In genomic region chr3:46926871-46927717, GRCh38 we compare ENCODE assay signal across 9 cellular contexts. TPM values are rescaled to one million over a fixed set of nuclear protein-coding genes. Genes with fewer than 3 reads are reported as not detected.
DNase-seq lines count a peak whose midpoint lies in the region; ATAC-seq and TF ChIP-seq lines count a peak whose summit lies in the region.
"Had no signal": no experiment of that assay in that cellular context is flagged by ENCODE, and none has a peak within 500 bp of the region (broad histone marks: within the 10 kb centered on the region; RNA-seq: fewer than 3 reads in every experiment).

No MANE protein-coding gene starts in this region.

- peaks cover 70% of the 10 kb centered on the region for H3K79me2 ChIP-seq in Loucy (ENCODE audit: insufficient read depth, low read length)

- no peaks in the 10 kb centered on the region; the same call in 1 of the 2 replicates for H3K9me3 ChIP-seq in Loucy (ENCODE audit: insufficient read depth, low read depth, low read length)
- H3K9me3 ChIP-seq in effector memory CD4-positive, alpha-beta T cell (ENCODE audit: control insufficient read depth, low read length): no peaks in the 10 kb centered on the region
- peaks cover 0 to 9% (median 0%) of the 10 kb centered on the region in 8 donors for H3K9me3 ChIP-seq in spleen

- H3K36me3 ChIP-seq in Loucy (ENCODE audit: insufficient read depth, low read length) (peaks cover 51% of the 10 kb centered on the region), spleen (peaks cover under 1 to 47% (median 36%) of the 10 kb centered on the region in 6 donors)
- H3K36me3 ChIP-seq in effector memory CD4-positive, alpha-beta T cell (ENCODE audit: control insufficient read depth, insufficient read depth, low read length): peaks cover 41% of the 10 kb centered on the region

- H3K27ac ChIP-seq in effector memory CD4-positive, alpha-beta T cell (ENCODE audit: insufficient read depth, low read length, poor library complexity, severe bottlenecking): peak overlapping the region; percentile 11
- peak overlapping the region; percentile 59 to 89 (median 84) for H3K27ac ChIP-seq in spleen

- peaks cover 5% of the 10 kb centered on the region for H4K20me1 ChIP-seq in Loucy (ENCODE audit: insufficient read depth, low read length, poor library complexity, severe bottlenecking)

- 25 to 38% (median 28%) methylated on average over 15 of the region's 15 CpGs for WGBS in spleen, 5 donors

- DNase-seq in effector memory CD4-positive, alpha-beta T cell: no peak
- DNase-seq in spleen: peak; percentile 87
- DNase-seq in NK-92 treated with Interleukin-12 subunit alpha and Interleukin-12 subunit beta, amount 100 ng/mL, for 24 hours (lab: John Stamatoyannopoulos, UW): no peak
- DNase-seq in stimulated activated CD4-positive, alpha-beta T cell treated with anti-CD3 and anti-CD28 coated beads, Interleukin-4, amount 100 ng/mL, for 24 hours: no peak
- DNase-seq in epidermal melanocyte (ENCODE audit: insufficient read length, low spot score): no peak

- H3K4me2 ChIP-seq in Loucy (ENCODE audit: low read depth, low read length, poor library complexity, severe bottlenecking): peak overlapping the region; percentile 71

- H3F3A ChIP-seq in Loucy (ENCODE audit: low read depth): peaks cover 22% of the 10 kb centered on the region

- ATAC-seq in GM18499 (IDR thresholded peaks at IDR 0.05; ENCODE audit: insufficient read depth, unreplicated experiment) (peak; percentile 31), GM21576 (IDR thresholded peaks at IDR 0.05; ENCODE audit: unreplicated experiment) (peak; percentile 45)

- peaks cover 76% of the 10 kb centered on the region for H3K4me1 ChIP-seq in Loucy (ENCODE audit: insufficient read depth, low read length, poor library complexity, severe bottlenecking)
- peaks cover 34% of the 10 kb centered on the region for H3K4me1 ChIP-seq in effector memory CD4-positive, alpha-beta T cell (ENCODE audit: control insufficient read depth, insufficient read depth, low read length, poor library complexity, severe bottlenecking)
- peaks cover 65 to 93% (median 89%) of the 10 kb centered on the region in 6 donors for H3K4me1 ChIP-seq in spleen

- H3K27me3 ChIP-seq in Loucy (ENCODE audit: insufficient read depth, low read length, poor library complexity, severe bottlenecking) (no peaks in the 10 kb centered on the region), spleen (replicated peaks in 1 of 7) (no peaks in the 10 kb centered on the region)
- no peaks in the 10 kb centered on the region for H3K27me3 ChIP-seq in effector memory CD4-positive, alpha-beta T cell (replicated peaks; ENCODE audit: control insufficient read depth, insufficient read depth, low read length, poor library complexity, severe bottlenecking)

- no peaks in the 10 kb centered on the region for H3K9me2 ChIP-seq in Loucy (replicated peaks; ENCODE audit: low read depth, low read length)

- TF ChIP-seq CTCF in Loucy (conservative IDR thresholded peaks at IDR 0.05; ENCODE audit: low read length): no peak
- TF ChIP-seq CTCF in spleen (IDR thresholded peaks at IDR 0.05 in 8 of 11, conservative IDR thresholded peaks at IDR 0.05 in 3 of 11): no peak

- no peak overlapping the region for H2AFZ ChIP-seq in Loucy (ENCODE audit: low read length)

- peak overlapping the region; percentile 59 for H3K4me3 ChIP-seq in Loucy (ENCODE audit: low read length, poor library complexity, severe bottlenecking)
- no peak overlapping the region for H3K4me3 ChIP-seq in effector memory CD4-positive, alpha-beta T cell (ENCODE audit: insufficient read depth, low read depth, low read length, poor library complexity, severe bottlenecking)
- peak overlapping the region in 3 of 8 donors; percentile 4 to 52 (median 11) for H3K4me3 ChIP-seq in spleen

- intact Hi-C loops in spleen (cut with DNase I; ENCODE audit: low total_unique reads): no loop called here

- peak overlapping the region; percentile 74 for H3K9ac ChIP-seq in Loucy (ENCODE audit: low read depth, low read length, poor library complexity, severe bottlenecking)

- TF ChIP-seq POLR2A in spleen (IDR thresholded peaks at IDR 0.05): no peak

RNA-seq across cellular contexts. Expression of gene CCDC12, which starts 49.5 kb away (rescaled TPM):
- total RNA-seq in spleen: 10 to 100 TPM; 36.5 to 71.4 (median 54.7) TPM
- polyA plus RNA-seq in spleen: 100 to 1,000 TPM in 2 of 3 donors, 10 to 100 TPM in 1; 93.5 to 124 (median 105) TPM

RNA-seq across cellular contexts. Expression of gene PTH1R, which starts 49.6 kb away (rescaled TPM):
- total RNA-seq in spleen: 10 to 100 TPM in 6 of 7 donors, 1 to 10 TPM in 1; 5.1 to 38.7 (median 21.9) TPM
- 100 to 1,000 TPM in 1 of 3 donors, 10 to 100 TPM in 2; 61.8 to 190 (median 67.1) TPM for polyA plus RNA-seq in spleen
- total RNA-seq: RPMI7951 had no signal

RNA-seq across cellular contexts. Expression of gene NBEAL2, which starts 52.4 kb away (rescaled TPM):
- total RNA-seq in spleen: 100 to 1,000 TPM; 101 to 271 (median 162) TPM
- polyA plus RNA-seq in spleen: 100 to 1,000 TPM in 2 of 3 donors, 10 to 100 TPM in 1; 44.0 to 126 (median 119) TPM
